ENCODE assay signal across 21 cellular contexts in genomic region chr1:202280595-202280994, GRCh38.
DNase-seq lines count a peak whose midpoint lies in the region; ATAC-seq and TF ChIP-seq lines count a peak whose summit lies in the region.
"Had no signal": no experiment of that assay in that cellular context is flagged by ENCODE, and none has a peak within 500 bp of the region (broad histone marks: within the 10 kb centered on the region; RNA-seq: fewer than 3 reads in every experiment).

No MANE protein-coding gene starts in this region.

- H4K8ac ChIP-seq in neuronal stem cell (ENCODE audit: low read depth, low read length) = no peak overlapping the region

- H3K4me1 ChIP-seq in BLaER1 = peaks cover 42% of the 10 kb centered on the region
- peaks cover 17% of the 10 kb centered on the region for H3K4me1 ChIP-seq in HEK293 (ENCODE audit: control insufficient read depth, insufficient read depth, low read length)
- peaks cover 0 to 2% of the 10 kb centered on the region in 2 donors for H3K4me1 ChIP-seq in neuronal stem cell (ENCODE audit: control insufficient read depth in 2 of 2, insufficient read depth in 1 of 2, low read depth in 1 of 2, low read length in 2 of 2)
- H3K4me1 ChIP-seq: parathyroid adenoma had no signal

- H4K20me1 ChIP-seq in BLaER1 = peaks cover 29% of the 10 kb centered on the region

- H3K18ac ChIP-seq in neuronal stem cell (ENCODE audit: low read length) = peak overlapping the region; percentile 31

- no peak overlapping the region for H2BK5ac ChIP-seq in neuronal stem cell (ENCODE audit: low read length)

- no peak for DNase-seq in coronary artery (ENCODE audit: low spot score)
- DNase-seq in neuronal stem cell (ENCODE audit: low spot score) = no peak
- DNase-seq in DMS114 treated with DMSO at 0.1 percent for 48 hours (lab: John Stamatoyannopoulos, UW; ENCODE audit: unreplicated experiment) = no peak
- no peak for DNase-seq in mucosa of gallbladder (ENCODE audit: low spot score)
- no peak for DNase-seq in activated gamma-delta T cell treated with Interleukin-2 at 50 U/mL for 16 hours
- DNase-seq: activated CD4-positive, alpha-beta T cell treated with anti-CD3 and anti-CD28 coated beads for 48 hours; activated naive CD4-positive, alpha-beta T cell treated with anti-CD3 and anti-CD28 coated beads for 36 hours; activated T-cell treated with anti-CD3 and anti-CD28 coated beads, Interleukin-2, amount 50 U/mL, for 24 hours; C1 segment of cervical spinal cord; glutamatergic neuron; kidney; NCI-H1092; NCI-H2029; stimulated activated CD4-positive, alpha-beta T cell treated with anti-CD3 and anti-CD28 coated beads, Interleukin-4, amount 100 ng/mL, for 4 hours had no signal

- H3K23ac ChIP-seq in neuronal stem cell (ENCODE audit: low read depth, low read length, poor library complexity) = no peak overlapping the region

- H3K79me1 ChIP-seq in neuronal stem cell (ENCODE audit: low read depth, low read length) = no peaks in the 10 kb centered on the region

- H2AK5ac ChIP-seq in neuronal stem cell (ENCODE audit: low read depth, low read length) = peak overlapping the region; percentile 20

- H2BK12ac ChIP-seq in neuronal stem cell (ENCODE audit: low read length) = no peak overlapping the region

- WGBS in neuronal stem cell (ENCODE audit: extremely low coverage in 2 of 2, insufficient read length in 2 of 2, insufficient replicate concordance in 1 of 2), 2 donors = no CpG with 5 or more reads among the region's 7 CpGs

- peak overlapping the region; percentile 39 for H3K14ac ChIP-seq in neuronal stem cell (ENCODE audit: low read length)

- no peaks in the 10 kb centered on the region for H3K27me3 ChIP-seq in BLaER1
- peaks cover 0 to 60% (median 0%) of the 10 kb centered on the region in 3 experiments for H3K27me3 ChIP-seq in neuronal stem cell (ENCODE audit: control insufficient read depth in 3 of 3, insufficient read depth in 3 of 3, low read depth in 1 of 3, low read length in 3 of 3)
- H3K27me3 ChIP-seq: right atrium auricular region had no signal

- peak overlapping the region; percentile 31 for H2BK15ac ChIP-seq in neuronal stem cell (ENCODE audit: low read length)

- H3K27ac ChIP-seq in BLaER1 = no peak overlapping the region
- H3K27ac ChIP-seq in HEK293 (ENCODE audit: extremely low read depth, low read depth, low read length) = no peak overlapping the region; the same call in 1 of the 2 replicates
- H3K27ac ChIP-seq in coronary artery = peak overlapping the region; percentile 17 to 83
- no peak overlapping the region for H3K27ac ChIP-seq in neuronal stem cell (replicated peaks; ENCODE audit: low read length)
- H3K27ac ChIP-seq: parathyroid adenoma, right atrium auricular region had no signal

- H3K9ac ChIP-seq in BLaER1 (no peak overlapping the region), neuronal stem cell (ENCODE audit: low read depth, low read length, poor library complexity) (no peak overlapping the region)
- H3K9ac ChIP-seq: parathyroid adenoma had no signal

- POLR2A ChIA-PET in HEK293 (lab: Yijun Ruan, JAX) = interaction anchor here (1.2 kb wide), 1 partner anchor 44 kb away, joined by 4 read pairs; no protein-coding TSS in a partner anchor

- H3K36me3 ChIP-seq in BLaER1 = peaks cover 61% of the 10 kb centered on the region
- H3K36me3 ChIP-seq in HEK293 (ENCODE audit: control insufficient read depth in 2 of 2, insufficient read depth in 1 of 2, low read length in 2 of 2) = no peaks in the 10 kb centered on the region
- no peaks in the 10 kb centered on the region for H3K36me3 ChIP-seq in neuronal stem cell (replicated peaks in 1 of 2; ENCODE audit: control insufficient read depth in 2 of 2, insufficient read depth in 2 of 2, low read length in 2 of 2)
- H3K36me3 ChIP-seq: right atrium auricular region had no signal

- CTCF ChIA-PET in HEK293 (lab: Yijun Ruan, JAX) = interaction anchor here (0.6 to 3.0 kb wide), 8 partner anchors 13 to 228 kb away, joined by 3 to 19 read pairs (median 5); no protein-coding TSS in a partner anchor

- H3K4me2 ChIP-seq in BLaER1 = peak overlapping the region; percentile 71
- H3K4me2 ChIP-seq in neuronal stem cell (ENCODE audit: insufficient read depth, low read length, poor library complexity, severe bottlenecking) = no peak overlapping the region

- no peak for ATAC-seq in GM21717 (IDR thresholded peaks at IDR 0.05; ENCODE audit: unreplicated experiment)
- ATAC-seq: natural killer cell treated with Interleukin-12 subunit alpha and Interleukin-12 subunit beta and Interleukin-15 and Interleukin-18, amount 100 ng/mL, for 72 hours; stimulated activated memory B cell treated with anti-CD40 and anti-IgM and Interleukin-4, amounts not matched to agents 10 μg/mL and 1 μg/mL and 100 μg/mL, for 72 hours had no signal

- no peaks in the 10 kb centered on the region for H3K9me3 ChIP-seq in BLaER1
- no peaks in the 10 kb centered on the region for H3K9me3 ChIP-seq in HEK293 (ENCODE audit: control insufficient read depth, insufficient read depth, low read depth, low read length)
- H3K9me3 ChIP-seq in neuronal stem cell (replicated peaks in 1 of 2; ENCODE audit: control insufficient read depth in 2 of 2, insufficient read depth in 1 of 2, low read depth in 1 of 2, low read length in 2 of 2) = no peaks in the 10 kb centered on the region
- H3K9me3 ChIP-seq: right atrium auricular region had no signal

- no peak overlapping the region for H2BK120ac ChIP-seq in neuronal stem cell (ENCODE audit: low read depth, low read length)

- H4K91ac ChIP-seq in neuronal stem cell (ENCODE audit: low read depth, low read length, poor library complexity) = no peak overlapping the region

- TF ChIP-seq CTCF in HEK293 (tag by site-specific recombination; IDR thresholded peaks at IDR 0.05) (no peak), coronary artery (IDR thresholded peaks at IDR 0.05) (no peak)

- no peak overlapping the region for H3K4ac ChIP-seq in neuronal stem cell (ENCODE audit: low read length)

- H3K4me3 ChIP-seq in BLaER1 (no peak overlapping the region), HEK293 (ENCODE audit: low read depth, low read length) (no peak overlapping the region), coronary artery (no peak overlapping the region), neuronal stem cell (ENCODE audit: low read length in 2 of 2) (no peak overlapping the region)
- H3K4me3 ChIP-seq: right atrium auricular region had no signal

- no peak overlapping the region for H2AFZ ChIP-seq in neuronal stem cell (ENCODE audit: low read length)
- H2AFZ ChIP-seq: parathyroid adenoma had no signal

TF ChIP-seq in HEK293, 187 proteins besides CTCF, POLR2A, EP300 and RAD21:
- TF ChIP-seq ZFP69B (tag by site-specific recombination; IDR thresholded peaks at IDR 0.05) (no peak), ZNF423 (tag by site-specific recombination; IDR thresholded peaks at IDR 0.05) (no peak), ZNF341 (tag by site-specific recombination; IDR thresholded peaks at IDR 0.05; ENCODE audit: low read depth) (peak; percentile 71; the same call in 1 of the 2 replicates), HIC1 (tag by site-specific recombination; IDR thresholded peaks at IDR 0.05) (no peak)

Comparison
In these comparisons a context has a peak if more than half of its experiments do, and no peak if none do; other contexts are left out.
1. H3K27ac ChIP-seq: peak in coronary artery (2 of 2); none in BLaER1 (single experiment), HEK293 (single experiment) and neuronal stem cell (single experiment).